ENCODE assay signal across 32 cellular contexts in genomic region chr4:91111556-91111955, GRCh38.
"Had no signal": no experiment of that assay in that cellular context is flagged by ENCODE, and none has a peak within 500 bp of the region (broad histone marks: within the 10 kb centered on the region; RNA-seq: fewer than 3 reads in every experiment).

No MANE protein-coding gene starts in this region.

- DNase-seq: activated CD4-positive, alpha-beta T cell treated with anti-CD3 and anti-CD28 coated beads, Interleukin-2, amount 10 ng/mL, durations not matched to agents 24 days and 14 days; activated CD4-positive, alpha-beta T cell treated with anti-CD3 and anti-CD28 coated beads, Interleukin-2, amount 50 U/mL, for 4 hours; activated CD8-positive, alpha-beta T cell treated with anti-CD3 and anti-CD28 coated beads for 36 hours; activated gamma-delta T cell; activated naive CD4-positive, alpha-beta T cell treated with Interleukin-2 at 50 U/mL for 16 hours; activated naive CD8-positive, alpha-beta T cell treated with anti-CD3 and anti-CD28 coated beads, Interleukin-2, amount 10 ng/mL, durations not matched to agents 7 days and 5 days; activated T-cell treated with anti-CD3 and anti-CD28 coated beads, Interleukin-2, amount 50 U/mL, for 1 hour; amygdala; body of pancreas; Kasumi-1; KG1; MG63; NCI-H1048; NCI-H146; NCI-H187; NCI-H2029 treated with DMSO at 0.1 percent for 48 hours; NCI-H2107; NCI-H2171 treated with DMSO at 0.1 percent for 48 hours; NCI-H2227 treated with DMSO at 0.1 percent for 48 hours; NCI-H524 treated with DMSO at 0.1 percent for 48 hours; RPMI8226; SIG-M5; T-helper 1 cell; T-helper 2 cell; T-helper 9 cell had no signal

- H3K4me1 ChIP-seq: ascending aorta, body of pancreas, breast epithelium had no signal

- H3K9me3 ChIP-seq: ascending aorta, body of pancreas, breast epithelium, MG63 had no signal

- ATAC-seq: activated CD8-positive, alpha-beta T cell treated with anti-CD3 and anti-CD28 coated beads for 36 hours; body of pancreas; Panc1; Right ventricle myocardium inferior; SK-N-SH treated with all-trans-retinoic acid at 6 μM for 48 hours had no signal

- H3K27ac Mint-ChIP-seq: activated CD4-positive, alpha-beta T cell treated with anti-CD3 and anti-CD28 coated beads, Interleukin-2, amount 10 ng/mL, durations not matched to agents 24 days and 14 days; activated CD8-positive, alpha-beta T cell treated with anti-CD3 and anti-CD28 coated beads for 36 hours; activated naive CD4-positive, alpha-beta T cell treated with anti-CD3 and anti-CD28 coated beads, Interleukin-2, amount 50 U/mL, for 24 hours; activated naive CD8-positive, alpha-beta T cell treated with anti-CD3 and anti-CD28 coated beads, Interleukin-2, amount 10 ng/mL, durations not matched to agents 7 days and 5 days; activated T-helper 2 cell treated with anti-CD3 and anti-CD28 coated beads, Interferon-gamma antibody, Interleukin-2, Interleukin-4, amounts not matched to agents 10 μg/mL and 5 μg/mL and 100 μg/mL, durations not matched to agents 14 hours and 24 hours and 36 hours had no signal

- H3K36me3 ChIP-seq: ascending aorta, breast epithelium, MG63 had no signal

- H3K36me3 Mint-ChIP-seq: activated naive CD4-positive, alpha-beta T cell treated with anti-CD3 and anti-CD28 coated beads, Interleukin-2, amount 50 U/mL, for 24 hours; activated naive CD8-positive, alpha-beta T cell treated with anti-CD3 and anti-CD28 coated beads, Interleukin-2, amount 10 ng/mL, durations not matched to agents 7 days and 5 days had no signal

- H3K27me3 Mint-ChIP-seq: activated CD4-positive, alpha-beta T cell treated with anti-CD3 and anti-CD28 coated beads, Interleukin-2, amount 10 ng/mL, durations not matched to agents 24 days and 14 days; activated CD8-positive, alpha-beta T cell treated with anti-CD3 and anti-CD28 coated beads for 36 hours; activated naive CD4-positive, alpha-beta T cell treated with anti-CD3 and anti-CD28 coated beads, Interleukin-2, amount 50 U/mL, for 24 hours; activated naive CD8-positive, alpha-beta T cell treated with anti-CD3 and anti-CD28 coated beads, Interleukin-2, amount 10 ng/mL, durations not matched to agents 7 days and 5 days had no signal

- H3K27ac ChIP-seq: ascending aorta, body of pancreas, breast epithelium had no signal

- H3K4me3 Mint-ChIP-seq: activated CD4-positive, alpha-beta T cell treated with anti-CD3 and anti-CD28 coated beads, Interleukin-2, amount 10 ng/mL, durations not matched to agents 24 days and 14 days; activated CD8-positive, alpha-beta T cell treated with anti-CD3 and anti-CD28 coated beads for 36 hours; activated naive CD4-positive, alpha-beta T cell treated with anti-CD3 and anti-CD28 coated beads, Interleukin-2, amount 50 U/mL, for 24 hours; activated naive CD8-positive, alpha-beta T cell treated with anti-CD3 and anti-CD28 coated beads, Interleukin-2, amount 10 ng/mL, durations not matched to agents 7 days and 5 days had no signal

- H3K9me3 Mint-ChIP-seq: activated CD4-positive, alpha-beta T cell treated with anti-CD3 and anti-CD28 coated beads, Interleukin-2, amount 10 ng/mL, durations not matched to agents 24 days and 14 days; activated naive CD8-positive, alpha-beta T cell treated with anti-CD3 and anti-CD28 coated beads, Interleukin-2, amount 10 ng/mL, durations not matched to agents 7 days and 5 days; activated T-helper 2 cell treated with anti-CD3 and anti-CD28 coated beads, Interferon-gamma antibody, Interleukin-2, Interleukin-4, amounts not matched to agents 10 μg/mL and 5 μg/mL and 100 μg/mL, durations not matched to agents 14 hours and 24 hours and 36 hours had no signal

- H3K4me3 ChIP-seq: ascending aorta, body of pancreas, breast epithelium, MG63 had no signal

- H3K4me1 Mint-ChIP-seq: activated CD4-positive, alpha-beta T cell treated with anti-CD3 and anti-CD28 coated beads, Interleukin-2, amount 10 ng/mL, durations not matched to agents 24 days and 14 days; activated naive CD4-positive, alpha-beta T cell treated with anti-CD3 and anti-CD28 coated beads, Interleukin-2, amount 50 U/mL, for 24 hours; activated naive CD8-positive, alpha-beta T cell treated with anti-CD3 and anti-CD28 coated beads, Interleukin-2, amount 10 ng/mL, durations not matched to agents 7 days and 5 days had no signal
